Comparison of ENCODE assay signal across 24 cellular contexts in the genomic region with DNA sequence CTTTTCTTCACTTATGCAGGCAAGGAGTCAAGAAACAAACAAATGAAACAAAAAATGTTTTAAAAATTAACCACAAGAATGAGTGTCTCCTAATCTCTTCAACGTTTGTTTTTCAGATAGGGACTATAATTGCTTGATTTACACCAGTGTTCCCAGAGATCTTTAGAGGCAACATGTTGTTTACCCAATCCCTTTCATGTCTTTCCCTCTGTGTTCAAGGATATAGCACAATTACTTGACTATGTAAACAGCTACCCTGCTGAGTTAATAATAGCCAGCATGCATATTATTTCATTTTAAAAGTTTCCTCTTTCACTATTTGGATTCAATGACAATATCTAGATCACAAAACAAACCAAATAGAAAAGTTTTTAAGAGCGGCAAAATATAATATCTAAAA. TPM values are rescaled to one million over a fixed set of nuclear protein-coding genes. Genes with fewer than 3 reads are reported as not detected.
A peak's percentile ranks its signal among the peaks of the same experiment; 100 is the strongest.
DNase-seq lines count a peak whose midpoint lies in the region; ATAC-seq and TF ChIP-seq lines count a peak whose summit lies in the region.
"Had no signal": no experiment of that assay in that cellular context is flagged by ENCODE, and none has a peak within 500 bp of the region (broad histone marks: within the 10 kb centered on the region; RNA-seq: fewer than 3 reads in every experiment).

No MANE protein-coding gene starts in this region.

- H3K79me1 ChIP-seq in mesenchymal stem cell (replicated peaks; ENCODE audit: low read length, poor library complexity, severe bottlenecking), result no peaks in the 10 kb centered on the region

- ATAC-seq in GM18868 (IDR thresholded peaks at IDR 0.05; ENCODE audit: unreplicated experiment) (no peak), left lung (no peak)
- ATAC-seq: A549, GM12878, Panc1, SK-N-SH treated with all-trans-retinoic acid at 6 μM for 48 hours had no signal

- H2BK15ac ChIP-seq in mesenchymal stem cell (ENCODE audit: low read depth, poor library complexity, severe bottlenecking), result no peak overlapping the region

- H3K4ac ChIP-seq in mesenchymal stem cell (ENCODE audit: low read depth in 1 of 2, low read length in 2 of 2), result no peak overlapping the region

- no peak overlapping the region for H4K8ac ChIP-seq in mesenchymal stem cell (ENCODE audit: low read length)

- H3K9ac ChIP-seq in mesenchymal stem cell (ENCODE audit: low read length), result no peak overlapping the region

- no peak overlapping the region for H3K4me3 Mint-ChIP-seq in endothelial cell (ENCODE audit: unreplicated experiment)
- H3K4me3 Mint-ChIP-seq: CD4-positive, CD25-positive, alpha-beta regulatory T cell had no signal

- H3K9me3 ChIP-seq in HEK293 (ENCODE audit: control insufficient read depth, insufficient read depth, low read depth, low read length) (no peaks in the 10 kb centered on the region), mesenchymal stem cell (ENCODE audit: control insufficient read depth, low read length) (no peaks in the 10 kb centered on the region), left lung (no peaks in the 10 kb centered on the region)
- H3K9me3 ChIP-seq: A549 had no signal

- TF ChIP-seq CTCF in HEK293 (tag by site-specific recombination; IDR thresholded peaks at IDR 0.05) (no peak), endothelial cell (IDR thresholded peaks at IDR 0.05; ENCODE audit: unreplicated experiment) (no peak), left lung (IDR thresholded peaks at IDR 0.05) (no peak)

- CTCF ChIA-PET in HEK293 (lab: Yijun Ruan, JAX), result interaction anchor here (0.6 kb wide), 1 partner anchor 30 kb away, joined by 3 read pairs; no protein-coding TSS in a partner anchor

- DNase-seq in NCI-H146 (lab: John Stamatoyannopoulos, UW) (peak; percentile 90), NCI-H774 (lab: John Stamatoyannopoulos, UW) (peak; percentile 30), mesenchymal stem cell (peak; percentile 7), endothelial cell (ENCODE audit: low spot score) (no peak), left lung (no peak)
- no peak for DNase-seq in activated naive CD4-positive, alpha-beta T cell treated with anti-CD3 and anti-CD28 coated beads, Interleukin-2, amount 50 U/mL, for 16 hours
- DNase-seq: CD4-positive, CD25-positive, alpha-beta regulatory T cell; DND-41; GOT3; HCEC 1CT; KG1; NCI-H1436; NCI-H2029; NCI-H2171 treated with DMSO at 0.1 percent for 48 hours; NCI-H446; NCI-H526; SIG-M5 had no signal

- H3K4me2 ChIP-seq in mesenchymal stem cell (ENCODE audit: low read length, poor library complexity, severe bottlenecking), result no peak overlapping the region
- H3K4me2 ChIP-seq: A549 had no signal

- intact Hi-C loops in left lung (cut with DNase I), result no loop called here

- H3K36me3 ChIP-seq in HEK293 (ENCODE audit: control insufficient read depth in 2 of 2, insufficient read depth in 1 of 2, low read length in 2 of 2) (no peaks in the 10 kb centered on the region), mesenchymal stem cell (ENCODE audit: control insufficient read depth in 1 of 2, insufficient read depth in 2 of 2, low read depth in 1 of 2, low read length in 2 of 2) (no peaks in the 10 kb centered on the region), left lung (no peaks in the 10 kb centered on the region)

- no peak overlapping the region for H2BK120ac ChIP-seq in mesenchymal stem cell (ENCODE audit: low read depth, low read length)

- no peak overlapping the region for H2AK5ac ChIP-seq in mesenchymal stem cell (ENCODE audit: low read length, severe bottlenecking)

- H3K27me3 Mint-ChIP-seq in endothelial cell (ENCODE audit: unreplicated experiment), result no peaks in the 10 kb centered on the region
- H3K27me3 Mint-ChIP-seq: CD4-positive, CD25-positive, alpha-beta regulatory T cell had no signal

- no peaks in the 10 kb centered on the region for H3K36me3 Mint-ChIP-seq in endothelial cell (ENCODE audit: low read depth, unreplicated experiment)
- H3K36me3 Mint-ChIP-seq: CD4-positive, CD25-positive, alpha-beta regulatory T cell had no signal

- H3K27ac Mint-ChIP-seq in endothelial cell (ENCODE audit: unreplicated experiment), result no peak overlapping the region
- H3K27ac Mint-ChIP-seq: CD4-positive, CD25-positive, alpha-beta regulatory T cell had no signal

- no peaks in the 10 kb centered on the region for H3K9me3 Mint-ChIP-seq in endothelial cell (ENCODE audit: unreplicated experiment)

- no peak overlapping the region for H2BK12ac ChIP-seq in mesenchymal stem cell (ENCODE audit: low read length in 2 of 2)

- H3K14ac ChIP-seq in mesenchymal stem cell (ENCODE audit: low read length in 2 of 2), result no peak overlapping the region

- no peak overlapping the region for H3K27ac ChIP-seq in HEK293 (ENCODE audit: extremely low read depth, low read depth, low read length)
- no peak overlapping the region for H3K27ac ChIP-seq in mesenchymal stem cell (ENCODE audit: low read length, poor library complexity, severe bottlenecking)
- no peak overlapping the region for H3K27ac ChIP-seq in left lung
- H3K27ac ChIP-seq: A549 had no signal

- H3K4me3 ChIP-seq in HEK293 (ENCODE audit: low read depth, low read length) (no peak overlapping the region), mesenchymal stem cell (ENCODE audit: insufficient read depth in 1 of 2, low read depth in 1 of 2, low read length in 2 of 2) (no peak overlapping the region), left lung (no peak overlapping the region)
- H3K4me3 ChIP-seq: A549, GM12878 had no signal

- H3K18ac ChIP-seq in mesenchymal stem cell (ENCODE audit: low read depth in 1 of 2, low read length in 2 of 2), result no peak overlapping the region

- no peak overlapping the region for H4K91ac ChIP-seq in mesenchymal stem cell (ENCODE audit: low read length)

- H2AFZ ChIP-seq in mesenchymal stem cell (ENCODE audit: low read depth, low read length), result no peak overlapping the region

- no peaks in the 10 kb centered on the region for H3K4me1 Mint-ChIP-seq in endothelial cell (ENCODE audit: unreplicated experiment)
- H3K4me1 Mint-ChIP-seq: CD4-positive, CD25-positive, alpha-beta regulatory T cell had no signal

- no peak overlapping the region for H3K23ac ChIP-seq in mesenchymal stem cell (ENCODE audit: low read length in 2 of 2)

- POLR2A ChIA-PET in HEK293 (lab: Yijun Ruan, JAX), result no interaction called here

- H3K27me3 ChIP-seq in mesenchymal stem cell (ENCODE audit: control insufficient read depth in 1 of 2, insufficient read depth in 1 of 2, low read length in 2 of 2), result peaks cover 0 to 18% of the 10 kb centered on the region in 2 experiments
- H3K27me3 ChIP-seq in left lung, result peaks cover 0 to 5% of the 10 kb centered on the region in 2 donors

- H2BK5ac ChIP-seq in mesenchymal stem cell (ENCODE audit: low read depth, low read length, poor library complexity, severe bottlenecking), result no peak overlapping the region

- 7% methylated on average over 1 of the region's 2 CpGs for WGBS in mesenchymal stem cell

- no peaks in the 10 kb centered on the region for H3K4me1 ChIP-seq in HEK293 (ENCODE audit: control insufficient read depth, insufficient read depth, low read length)
- H3K4me1 ChIP-seq in mesenchymal stem cell (ENCODE audit: control insufficient read depth, insufficient read depth, low read depth, low read length), result no peaks in the 10 kb centered on the region
- H3K4me1 ChIP-seq in left lung, result no peaks in the 10 kb centered on the region
- H3K4me1 ChIP-seq: A549 had no signal

TF ChIP-seq in HEK293, 187 proteins besides CTCF, POLR2A, EP300 and RAD21:
- no peak for TF ChIP-seq ZBTB44 (tag by site-specific recombination; IDR thresholded peaks at IDR 0.05)
- 0 out of 2 replicates have a peak, but pooled peaks have one; percentile 16 for TF ChIP-seq SP7 (tag by site-specific recombination; IDR thresholded peaks at IDR 0.05)

RNA-seq across cellular contexts. Expression of gene SHISAL2B, which starts 25.1 kb away (rescaled TPM):
- polyA plus RNA-seq in mesenchymal stem cell (2013, experiment 1 of 2), result not detected
- not detected for polyA plus RNA-seq in mesenchymal stem cell (2013, experiment 2 of 2)
- total RNA-seq in endothelial cell (ENCODE audit: unreplicated experiment) (1.4 TPM), left lung (under 1 TPM in 1 of 2 donors, not detected in 1; 0.45 TPM)
- total RNA-seq: CD4-positive, CD25-positive, alpha-beta regulatory T cell; GM12878 had no signal
- polyA plus RNA-seq: A549; BJ; CD4-positive, CD25-positive, alpha-beta regulatory T cell; GM12878 had no signal

Comparison
In these comparisons a context has a peak if more than half of its experiments do, and no peak if none do; other contexts are left out.
1. DNase-seq: peak in NCI-H146 (single experiment), NCI-H774 (single experiment) and mesenchymal stem cell (single experiment); none in endothelial cell (single experiment), left lung (0 of 2) and activated naive CD4-positive, alpha-beta T cell treated with anti-CD3 and anti-CD28 coated beads, Interleukin-2, amount 50 U/mL, for 16 hours (single experiment).